8 cellular contexts compared by ENCODE assay signal in genomic region chr1:181023265-181024057, GRCh38. TPM values are rescaled to one million over a fixed set of nuclear protein-coding genes. Genes with fewer than 3 reads are reported as not detected.
DNase-seq lines count a peak whose midpoint lies in the region; ATAC-seq and TF ChIP-seq lines count a peak whose summit lies in the region.

No MANE protein-coding gene starts in this region.

- H3K4me1 Mint-ChIP-seq in progenitor cell of endocrine pancreas (ENCODE audit: low read depth) = peaks cover 18% of the 10 kb centered on the region

- no peaks in the 10 kb centered on the region for H4K20me1 ChIP-seq in MM.1S (ENCODE audit: insufficient read depth, low read length)

- H3K4me3 Mint-ChIP-seq in progenitor cell of endocrine pancreas (ENCODE audit: low read depth) = peak overlapping the region; percentile 97

- no peaks in the 10 kb centered on the region for H3K9me2 ChIP-seq in MM.1S (replicated peaks; ENCODE audit: insufficient read depth, low read length)

- H3F3A ChIP-seq in MM.1S (ENCODE audit: insufficient read depth, low read length) = peaks cover 20% of the 10 kb centered on the region

- peaks cover 15% of the 10 kb centered on the region for H3K27me3 Mint-ChIP-seq in progenitor cell of endocrine pancreas

- intact Hi-C loops in posterior cingulate gyrus (cut with DNase I) = loop anchor here (2.0 to 10.0 kb wide), 5 partner anchors 65 to 869 kb away; partner anchors contain the start of genes IER5 and QSOX1

- H3K4me3 ChIP-seq in MM.1S (ENCODE audit: low read length) (peak overlapping the region; percentile 90), endocrine pancreas (ENCODE audit: control insufficient read depth, insufficient read depth, low read length) (peak overlapping the region; percentile 46)

- no peaks in the 10 kb centered on the region for H3K36me3 Mint-ChIP-seq in progenitor cell of endocrine pancreas (ENCODE audit: insufficient read depth)

- peak overlapping the region; percentile 41; the same call in 1 of the 2 replicates for H3K9ac ChIP-seq in ES-I3 (ENCODE audit: low read depth, low read length)
- peak overlapping the region; percentile 22; the same call in 1 of the 2 replicates for H3K9ac ChIP-seq in MM.1S (ENCODE audit: low read length)
- peak overlapping the region; percentile 31 for H3K9ac ChIP-seq in endocrine pancreas (ENCODE audit: control insufficient read depth, insufficient read depth, low read length)

- no peak for TF ChIP-seq CTCF in MM.1S (IDR thresholded peaks at IDR 0.05; ENCODE audit: low read length)
- no peak for TF ChIP-seq CTCF in progenitor cell of endocrine pancreas (IDR thresholded peaks at IDR 0.05; ENCODE audit: unreplicated experiment)

- H3K9me3 ChIP-seq in ES-I3 (ENCODE audit: control insufficient read depth, insufficient read depth, low read length) = no peaks in the 10 kb centered on the region
- H3K9me3 ChIP-seq in MM.1S (replicated peaks; ENCODE audit: insufficient read depth, low read length) = no peaks in the 10 kb centered on the region
- H3K9me3 ChIP-seq in endocrine pancreas (ENCODE audit: control insufficient read depth, low read length) = no peaks in the 10 kb centered on the region

- H2AFZ ChIP-seq in MM.1S (ENCODE audit: low read length) = peak overlapping the region; percentile 85

- H3K27me3 ChIP-seq in MM.1S (replicated peaks; ENCODE audit: insufficient read depth, low read length) (0 out of 2 replicates have a peak, but pooled peaks cover 3% of the 10 kb centered on the region), endocrine pancreas (ENCODE audit: control insufficient read depth, insufficient read depth, low read length) (no peaks in the 10 kb centered on the region)

- DNase-seq in MM.1S (no peak), progenitor cell of endocrine pancreas (ENCODE audit: low spot score, unreplicated experiment) (no peak), LoVo (ENCODE audit: low spot score) (no peak), posterior cingulate gyrus (no peak), NCI-H446 treated with DMSO at 0.1 percent for 48 hours (lab: John Stamatoyannopoulos, UW) (no peak)

- peaks cover 41% of the 10 kb centered on the region for H3K79me2 ChIP-seq in MM.1S (ENCODE audit: low read length)

- H3K27ac Mint-ChIP-seq in progenitor cell of endocrine pancreas = peak overlapping the region; percentile 99

- H3K4me1 ChIP-seq in ES-I3 (ENCODE audit: insufficient read depth, low read length) (no peaks in the 10 kb centered on the region; the same call in 1 of the 2 replicates), MM.1S (ENCODE audit: low read length) (peaks cover 16% of the 10 kb centered on the region), endocrine pancreas (ENCODE audit: control insufficient read depth, insufficient read depth, low read length) (peaks cover 12% of the 10 kb centered on the region)

- H3K9me3 Mint-ChIP-seq in progenitor cell of endocrine pancreas (ENCODE audit: low read depth) = no peaks in the 10 kb centered on the region

- no peak for ATAC-seq in HG03571 (IDR thresholded peaks at IDR 0.05; ENCODE audit: unreplicated experiment)

- H3K27ac ChIP-seq in MM.1S (ENCODE audit: low read length) = no peak overlapping the region; the same call in 1 of the 2 replicates

- peak overlapping the region; percentile 80 for H3K4me2 ChIP-seq in MM.1S (ENCODE audit: low read depth, low read length)

- H3K36me3 ChIP-seq in ES-I3 (ENCODE audit: insufficient read depth, low read length) = no peaks in the 10 kb centered on the region
- no peaks in the 10 kb centered on the region for H3K36me3 ChIP-seq in MM.1S (replicated peaks; ENCODE audit: insufficient read depth, low read length)
- no peaks in the 10 kb centered on the region for H3K36me3 ChIP-seq in endocrine pancreas (ENCODE audit: control insufficient read depth, insufficient read depth, low read length)

RNA-seq across cellular contexts. Expression of gene STX6, which starts 0.8 kb away (rescaled TPM):
- total RNA-seq in progenitor cell of endocrine pancreas = 21.8 and 24.9 TPM in 2 replicates

RNA-seq across cellular contexts. Expression of gene MR1, which starts 10.3 kb away (rescaled TPM):
- total RNA-seq in progenitor cell of endocrine pancreas = 0.57 and 0.64 TPM in 2 replicates
